In the genomic region with DNA sequence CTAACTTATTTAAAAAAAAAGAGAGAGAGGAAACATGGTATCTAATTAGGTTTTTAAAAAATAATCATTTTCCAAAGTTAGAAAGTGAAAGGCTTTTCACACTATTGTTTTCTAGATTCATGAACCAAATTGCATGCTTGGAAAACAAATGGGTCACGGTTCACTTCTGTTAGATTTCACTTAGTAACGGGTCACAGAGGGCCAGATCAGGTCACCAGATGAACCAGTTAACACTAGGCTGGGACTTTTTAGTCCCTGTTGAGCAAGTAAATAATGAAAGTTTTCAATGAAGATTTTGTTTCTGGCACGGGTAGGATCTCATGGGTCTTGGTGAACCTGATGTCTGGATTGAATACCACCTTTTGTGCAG, we compare ENCODE assay signal across 13 cellular contexts.
A peak's percentile ranks its signal among the peaks of the same experiment; 100 is the strongest.
DNase-seq lines count a peak whose midpoint lies in the region; ATAC-seq and TF ChIP-seq lines count a peak whose summit lies in the region.
"Had no signal": no experiment of that assay in that cellular context is flagged by ENCODE, and none has a peak within 500 bp of the region (broad histone marks: within the 10 kb centered on the region; RNA-seq: fewer than 3 reads in every experiment).

No MANE protein-coding gene starts in this region.

- 0 out of 2 replicates have a peak overlapping the region, but pooled peaks have one; percentile 31 for H2AFZ ChIP-seq in SK-N-SH (ENCODE audit: low read depth)

- H3K4me1 ChIP-seq in SK-N-SH (ENCODE audit: control insufficient read depth in 1 of 2, insufficient read depth in 2 of 2, low read depth in 1 of 2, low read length in 1 of 2) (peaks cover 0 to 4% of the 10 kb centered on the region in 2 experiments; a peak in 1 of 4 replicates), upper lobe of right lung (no peaks in the 10 kb centered on the region)

- H3K27ac ChIP-seq in SK-N-SH (ENCODE audit: low read depth in 2 of 2, low read length in 1 of 2) (no peak overlapping the region), upper lobe of right lung (peak overlapping the region; percentile 6)

- H3F3A ChIP-seq in SK-N-SH (replicated peaks; ENCODE audit: insufficient read depth): no peaks in the 10 kb centered on the region

- no peaks in the 10 kb centered on the region for H3K9me3 ChIP-seq in SK-N-SH
- no peaks in the 10 kb centered on the region for H3K9me3 ChIP-seq in upper lobe of right lung
- H3K9me3 ChIP-seq: esophagus muscularis mucosa had no signal

- no peak overlapping the region for H3K4me2 ChIP-seq in SK-N-SH

- intact Hi-C loops in upper lobe of right lung (cut with DNase I): no loop called here
- intact Hi-C loops in left colon (cut with DNase I, micrococcal nuclease): loop anchor here in 1 of 2 donors (5.0 to 10.0 kb wide), 3 partner anchors 494 to 642 kb away; no protein-coding TSS in a partner anchor

- H3K27me3 Mint-ChIP-seq in activated naive CD8-positive, alpha-beta T cell: no peaks in the 10 kb centered on the region
- no peaks in the 10 kb centered on the region for H3K27me3 Mint-ChIP-seq in activated naive CD8-positive, alpha-beta T cell treated with anti-CD3 and anti-CD28 coated beads, Interleukin-2, amount 50 U/mL, for 24 hours
- H3K27me3 Mint-ChIP-seq: CD4-positive, CD25-positive, alpha-beta regulatory T cell; stimulated activated naive CD8-positive, alpha-beta T cell treated with anti-CD3 and anti-CD28 coated beads, Interleukin-15, Interleukin-2, amounts not matched to agents 100 ng/mL and 50 ng/mL, for 24 hours had no signal

- H3K9ac ChIP-seq in SK-N-SH: no peak overlapping the region

- H3K79me2 ChIP-seq in SK-N-SH (ENCODE audit: insufficient read depth): no peaks in the 10 kb centered on the region

- H4K20me1 ChIP-seq in SK-N-SH (ENCODE audit: insufficient read depth): no peaks in the 10 kb centered on the region

- POLR2A ChIA-PET in SK-N-SH (lab: Yijun Ruan, JAX): no interaction called here

- no peak for TF ChIP-seq RAD21 in SK-N-SH (IDR thresholded peaks at IDR 0.05; ENCODE audit: low read length)

- H3K36me3 Mint-ChIP-seq in activated naive CD8-positive, alpha-beta T cell: no peaks in the 10 kb centered on the region
- no peaks in the 10 kb centered on the region for H3K36me3 Mint-ChIP-seq in activated naive CD8-positive, alpha-beta T cell treated with anti-CD3 and anti-CD28 coated beads, Interleukin-2, amount 50 U/mL, for 24 hours (ENCODE audit: low read depth)
- H3K36me3 Mint-ChIP-seq: CD4-positive, CD25-positive, alpha-beta regulatory T cell had no signal

- ATAC-seq in activated naive CD8-positive, alpha-beta T cell treated with anti-CD3 and anti-CD28 coated beads, Interleukin-2, amount 50 U/mL, for 24 hours: no peak
- ATAC-seq in upper lobe of right lung: no peak
- ATAC-seq in left colon: no peak

- DNase-seq in activated naive CD8-positive, alpha-beta T cell treated with anti-CD3 and anti-CD28 coated beads, Interleukin-2, amount 50 U/mL, for 24 hours: no peak
- DNase-seq in SK-N-SH: peak; percentile 7
- DNase-seq in medulla oblongata (ENCODE audit: extremely low spot score): peak; percentile 8
- DNase-seq in upper lobe of right lung: no peak
- DNase-seq in stimulated activated CD4-positive, alpha-beta T cell treated with anti-CD3 and anti-CD28 coated beads, Interleukin-1b, Interleukin-23, amount 100 ng/mL, for 48 hours: no peak
- DNase-seq in NAMALWA (ENCODE audit: low spot score): no peak
- DNase-seq in left colon: no peak
- DNase-seq: Right ventricle myocardium superior had no signal

- H3K27ac Mint-ChIP-seq in activated naive CD8-positive, alpha-beta T cell: peak overlapping the region; percentile 64
- H3K27ac Mint-ChIP-seq in activated naive CD8-positive, alpha-beta T cell treated with anti-CD3 and anti-CD28 coated beads, Interleukin-2, amount 50 U/mL, for 24 hours: no peak overlapping the region
- H3K27ac Mint-ChIP-seq: nephron progenitor cell; stimulated activated naive CD8-positive, alpha-beta T cell treated with anti-CD3 and anti-CD28 coated beads, Interleukin-15, Interleukin-2, amounts not matched to agents 100 ng/mL and 50 ng/mL, for 24 hours had no signal

- H3K9me3 Mint-ChIP-seq in activated naive CD8-positive, alpha-beta T cell (ENCODE audit: low read depth): no peaks in the 10 kb centered on the region
- no peaks in the 10 kb centered on the region for H3K9me3 Mint-ChIP-seq in activated naive CD8-positive, alpha-beta T cell treated with anti-CD3 and anti-CD28 coated beads, Interleukin-2, amount 50 U/mL, for 24 hours
- H3K9me3 Mint-ChIP-seq: CD4-positive, CD25-positive, alpha-beta regulatory T cell; stimulated activated naive CD8-positive, alpha-beta T cell treated with anti-CD3 and anti-CD28 coated beads, Interleukin-15, Interleukin-2, amounts not matched to agents 100 ng/mL and 50 ng/mL, for 24 hours had no signal

- H3K4me3 ChIP-seq in SK-N-SH (ENCODE audit: low read depth in 2 of 2, low read length in 1 of 2) (no peak overlapping the region), upper lobe of right lung (no peak overlapping the region)

- WGBS in SK-N-SH (ENCODE audit: low lambda C conversion rate): 55% methylated on average over 3 of the region's 3 CpGs

- CTCF ChIA-PET in SK-N-SH (lab: Yijun Ruan, JAX): interaction anchor here (0.7 to 5.3 kb wide), 19 partner anchors 10 to 873 kb away, joined by 3 to 50 read pairs (median 4); no protein-coding TSS in a partner anchor

- no peak overlapping the region for H3K4me3 Mint-ChIP-seq in activated naive CD8-positive, alpha-beta T cell
- no peak overlapping the region for H3K4me3 Mint-ChIP-seq in activated naive CD8-positive, alpha-beta T cell treated with anti-CD3 and anti-CD28 coated beads, Interleukin-2, amount 50 U/mL, for 24 hours
- H3K4me3 Mint-ChIP-seq: nephron progenitor cell; stimulated activated naive CD8-positive, alpha-beta T cell treated with anti-CD3 and anti-CD28 coated beads, Interleukin-15, Interleukin-2, amounts not matched to agents 100 ng/mL and 50 ng/mL, for 24 hours had no signal

- H3K9me2 ChIP-seq in SK-N-SH: no peaks in the 10 kb centered on the region

- H3K36me3 ChIP-seq in SK-N-SH (replicated peaks in 1 of 2; ENCODE audit: control insufficient read depth in 1 of 2, insufficient read depth in 2 of 2, low read length in 1 of 2) (no peaks in the 10 kb centered on the region), upper lobe of right lung (no peaks in the 10 kb centered on the region)
- H3K36me3 ChIP-seq: esophagus muscularis mucosa had no signal

- TF ChIP-seq CTCF in SK-N-SH (IDR thresholded peaks at IDR 0.05) (no peak), upper lobe of right lung (IDR thresholded peaks at IDR 0.05) (no peak)

- no peak for TF ChIP-seq EP300 in SK-N-SH (IDR thresholded peaks at IDR 0.05; ENCODE audit: borderline replicate concordance in 1 of 2, low read depth in 1 of 2, low read length in 1 of 2)

- H3K27me3 ChIP-seq in SK-N-SH (ENCODE audit: insufficient read depth): no peaks in the 10 kb centered on the region
- no peaks in the 10 kb centered on the region for H3K27me3 ChIP-seq in upper lobe of right lung
- H3K27me3 ChIP-seq: esophagus muscularis mucosa had no signal

- peaks cover 26% of the 10 kb centered on the region for H3K4me1 Mint-ChIP-seq in activated naive CD8-positive, alpha-beta T cell (ENCODE audit: low read depth)
- peaks cover 25% of the 10 kb centered on the region for H3K4me1 Mint-ChIP-seq in activated naive CD8-positive, alpha-beta T cell treated with anti-CD3 and anti-CD28 coated beads, Interleukin-2, amount 50 U/mL, for 24 hours

TF ChIP-seq in SK-N-SH, 30 proteins besides CTCF, POLR2A, EP300 and RAD21:
- TF ChIP-seq GATA2 (CRISPR knock-in tag; IDR thresholded peaks at IDR 0.05): no peak
- no peak for TF ChIP-seq TAF1 (IDR thresholded peaks at IDR 0.05; ENCODE audit: borderline replicate concordance, low read depth, low read length)
- TF ChIP-seq JUND (IDR thresholded peaks at IDR 0.05): no peak
- no peak for TF ChIP-seq FOXM1 (IDR thresholded peaks at IDR 0.05; ENCODE audit: low read depth)
- no peak for TF ChIP-seq TCF12 (IDR thresholded peaks at IDR 0.05)
- no peak for TF ChIP-seq NFIC (IDR thresholded peaks at IDR 0.05; ENCODE audit: borderline replicate concordance)
- TF ChIP-seq ELF1 (IDR thresholded peaks at IDR 0.05): no peak
- TF ChIP-seq CHD2 (IDR thresholded peaks at IDR 0.05; ENCODE audit: low read length, partially characterized antibody): no peak
- TF ChIP-seq YY1 (IDR thresholded peaks at IDR 0.05; ENCODE audit: low read depth): no peak
- no peak for TF ChIP-seq NRF1 (IDR thresholded peaks at IDR 0.05; ENCODE audit: low read depth, low read length)

Comparison
In these comparisons a context has a peak if more than half of its experiments do, and no peak if none do; other contexts are left out.
1. DNase-seq: peak in SK-N-SH (single experiment) and medulla oblongata (single experiment); none in activated naive CD8-positive, alpha-beta T cell treated with anti-CD3 and anti-CD28 coated beads, Interleukin-2, amount 50 U/mL, for 24 hours (single experiment), upper lobe of right lung (single experiment), stimulated activated CD4-positive, alpha-beta T cell treated with anti-CD3 and anti-CD28 coated beads, Interleukin-1b, Interleukin-23, amount 100 ng/mL, for 48 hours (single experiment), NAMALWA (single experiment) and left colon (0 of 2).